2 cellular contexts compared by ENCODE assay signal in the genomic region with DNA sequence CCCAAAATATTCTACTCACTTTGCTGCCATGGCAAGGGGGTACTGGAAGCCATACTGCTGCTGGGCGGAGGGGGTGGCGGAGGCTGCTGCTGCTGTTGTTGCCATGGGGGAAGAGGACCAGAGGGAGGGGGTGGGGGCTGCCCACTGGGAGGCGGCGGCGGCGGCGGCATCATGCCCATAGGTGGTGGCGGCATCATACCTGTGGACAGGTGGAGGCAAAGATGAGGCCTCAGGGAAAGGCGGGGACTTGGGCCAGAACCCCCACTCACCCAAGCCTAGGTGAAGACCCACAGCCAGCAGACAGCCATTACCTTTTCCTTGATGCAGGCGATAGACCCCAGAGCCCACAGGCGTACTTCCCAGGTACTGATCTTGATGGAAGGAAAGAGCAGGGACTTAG.
TF ChIP-seq lines count a peak whose summit lies in the region.

No MANE protein-coding gene starts in this region.

TF ChIP-seq in HEK293, 187 proteins besides CTCF, POLR2A, EP300 and RAD21:
- no peak for TF ChIP-seq ZNF155 (tag by site-specific recombination; IDR thresholded peaks at IDR 0.05)
- 0 out of 2 replicates have a peak, but pooled peaks have one; percentile 22 for TF ChIP-seq ZFHX2 (tag by site-specific recombination; conservative IDR thresholded peaks at IDR 0.05)
- TF ChIP-seq, protein P1, sequence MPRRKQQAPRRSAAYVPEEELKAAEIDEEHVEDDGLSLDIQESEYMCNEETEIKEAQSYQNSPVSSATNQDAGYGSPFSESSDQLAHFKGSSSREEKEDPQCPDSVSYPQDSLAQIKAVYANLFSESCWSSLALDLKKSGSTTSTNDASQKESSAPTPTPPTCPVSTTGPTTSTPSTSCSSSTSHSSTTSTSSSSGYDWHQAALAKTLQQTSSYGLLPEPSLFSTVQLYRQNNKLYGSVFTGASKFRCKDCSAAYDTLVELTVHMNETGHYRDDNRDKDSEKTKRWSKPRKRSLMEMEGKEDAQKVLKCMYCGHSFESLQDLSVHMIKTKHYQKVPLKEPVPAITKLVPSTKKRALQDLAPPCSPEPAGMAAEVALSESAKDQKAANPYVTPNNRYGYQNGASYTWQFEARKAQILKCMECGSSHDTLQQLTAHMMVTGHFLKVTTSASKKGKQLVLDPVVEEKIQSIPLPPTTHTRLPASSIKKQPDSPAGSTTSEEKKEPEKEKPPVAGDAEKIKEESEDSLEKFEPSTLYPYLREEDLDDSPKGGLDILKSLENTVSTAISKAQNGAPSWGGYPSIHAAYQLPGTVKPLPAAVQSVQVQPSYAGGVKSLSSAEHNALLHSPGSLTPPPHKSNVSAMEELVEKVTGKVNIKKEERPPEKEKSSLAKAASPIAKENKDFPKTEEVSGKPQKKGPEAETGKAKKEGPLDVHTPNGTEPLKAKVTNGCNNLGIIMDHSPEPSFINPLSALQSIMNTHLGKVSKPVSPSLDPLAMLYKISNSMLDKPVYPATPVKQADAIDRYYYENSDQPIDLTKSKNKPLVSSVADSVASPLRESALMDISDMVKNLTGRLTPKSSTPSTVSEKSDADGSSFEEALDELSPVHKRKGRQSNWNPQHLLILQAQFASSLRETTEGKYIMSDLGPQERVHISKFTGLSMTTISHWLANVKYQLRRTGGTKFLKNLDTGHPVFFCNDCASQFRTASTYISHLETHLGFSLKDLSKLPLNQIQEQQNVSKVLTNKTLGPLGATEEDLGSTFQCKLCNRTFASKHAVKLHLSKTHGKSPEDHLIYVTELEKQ (tag by site-specific recombination; IDR thresholded peaks at IDR 0.05; ENCODE audit: borderline replicate concordance): no peak
- TF ChIP-seq ZNF146 (tag by site-specific recombination; IDR thresholded peaks at IDR 0.05): no peak
- TF ChIP-seq ZNF423 (tag by site-specific recombination; IDR thresholded peaks at IDR 0.05): no peak
- TF ChIP-seq, protein P2, sequence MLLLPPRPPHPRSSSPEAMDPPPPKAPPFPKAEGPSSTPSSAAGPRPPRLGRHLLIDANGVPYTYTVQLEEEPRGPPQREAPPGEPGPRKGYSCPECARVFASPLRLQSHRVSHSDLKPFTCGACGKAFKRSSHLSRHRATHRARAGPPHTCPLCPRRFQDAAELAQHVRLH (tag by site-specific recombination; IDR thresholded peaks at IDR 0.05): no peak

TF ChIP-seq in HepG2, 621 proteins besides CTCF, POLR2A, EP300 and RAD21:
- TF ChIP-seq, protein P3, sequence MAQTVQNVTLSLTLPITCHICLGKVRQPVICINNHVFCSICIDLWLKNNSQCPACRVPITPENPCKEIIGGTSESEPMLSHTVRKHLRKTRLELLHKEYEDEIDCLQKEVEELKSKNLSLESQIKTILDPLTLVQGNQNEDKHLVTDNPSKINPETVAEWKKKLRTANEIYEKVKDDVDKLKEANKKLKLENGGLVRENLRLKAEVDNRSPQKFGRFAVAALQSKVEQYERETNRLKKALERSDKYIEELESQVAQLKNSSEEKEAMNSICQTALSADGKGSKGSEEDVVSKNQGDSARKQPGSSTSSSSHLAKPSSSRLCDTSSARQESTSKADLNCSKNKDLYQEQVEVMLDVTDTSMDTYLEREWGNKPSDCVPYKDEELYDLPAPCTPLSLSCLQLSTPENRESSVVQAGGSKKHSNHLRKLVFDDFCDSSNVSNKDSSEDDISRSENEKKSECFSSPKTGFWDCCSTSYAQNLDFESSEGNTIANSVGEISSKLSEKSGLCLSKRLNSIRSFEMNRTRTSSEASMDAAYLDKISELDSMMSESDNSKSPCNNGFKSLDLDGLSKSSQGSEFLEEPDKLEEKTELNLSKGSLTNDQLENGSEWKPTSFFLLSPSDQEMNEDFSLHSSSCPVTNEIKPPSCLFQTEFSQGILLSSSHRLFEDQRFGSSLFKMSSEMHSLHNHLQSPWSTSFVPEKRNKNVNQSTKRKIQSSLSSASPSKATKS (CRISPR knock-in tag; IDR thresholded peaks at IDR 0.05): no peak
- TF ChIP-seq ZNF235 (CRISPR knock-in tag; IDR thresholded peaks at IDR 0.05; ENCODE audit: borderline replicate concordance) (no peak), ZNF878 (CRISPR knock-in tag; IDR thresholded peaks at IDR 0.05) (no peak), TEAD3 (CRISPR knock-in tag; optimal IDR thresholded peaks at IDR 0.05; ENCODE audit: borderline replicate concordance) (no peak)
- TF ChIP-seq, protein P4, sequence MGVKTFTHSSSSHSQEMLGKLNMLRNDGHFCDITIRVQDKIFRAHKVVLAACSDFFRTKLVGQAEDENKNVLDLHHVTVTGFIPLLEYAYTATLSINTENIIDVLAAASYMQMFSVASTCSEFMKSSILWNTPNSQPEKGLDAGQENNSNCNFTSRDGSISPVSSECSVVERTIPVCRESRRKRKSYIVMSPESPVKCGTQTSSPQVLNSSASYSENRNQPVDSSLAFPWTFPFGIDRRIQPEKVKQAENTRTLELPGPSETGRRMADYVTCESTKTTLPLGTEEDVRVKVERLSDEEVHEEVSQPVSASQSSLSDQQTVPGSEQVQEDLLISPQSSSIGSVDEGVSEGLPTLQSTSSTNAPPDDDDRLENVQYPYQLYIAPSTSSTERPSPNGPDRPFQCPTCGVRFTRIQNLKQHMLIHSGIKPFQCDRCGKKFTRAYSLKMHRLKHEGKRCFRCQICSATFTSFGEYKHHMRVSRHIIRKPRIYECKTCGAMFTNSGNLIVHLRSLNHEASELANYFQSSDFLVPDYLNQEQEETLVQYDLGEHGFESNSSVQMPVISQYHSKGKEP (CRISPR knock-in tag; IDR thresholded peaks at IDR 0.05): no peak
- TF ChIP-seq, protein P5, sequence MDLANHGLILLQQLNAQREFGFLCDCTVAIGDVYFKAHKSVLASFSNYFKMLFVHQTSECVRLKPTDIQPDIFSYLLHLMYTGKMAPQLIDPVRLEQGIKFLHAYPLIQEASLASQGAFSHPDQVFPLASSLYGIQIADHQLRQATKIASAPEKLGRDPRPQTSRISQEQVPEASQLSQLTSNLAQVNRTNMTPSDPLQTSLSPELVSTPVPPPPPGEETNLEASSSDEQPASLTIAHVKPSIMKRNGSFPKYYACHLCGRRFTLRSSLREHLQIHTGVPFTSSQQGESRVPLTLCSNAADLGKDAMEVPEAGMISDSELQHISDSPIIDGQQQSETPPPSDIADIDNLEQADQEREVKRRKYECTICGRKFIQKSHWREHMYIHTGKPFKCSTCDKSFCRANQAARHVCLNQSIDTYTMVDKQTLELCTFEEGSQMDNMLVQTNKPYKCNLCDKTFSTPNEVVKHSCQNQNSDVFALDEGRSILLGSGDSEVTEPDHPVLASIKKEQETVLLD (CRISPR knock-in tag; IDR thresholded peaks at IDR 0.05; ENCODE audit: low read depth): no peak
- TF ChIP-seq, protein P6, sequence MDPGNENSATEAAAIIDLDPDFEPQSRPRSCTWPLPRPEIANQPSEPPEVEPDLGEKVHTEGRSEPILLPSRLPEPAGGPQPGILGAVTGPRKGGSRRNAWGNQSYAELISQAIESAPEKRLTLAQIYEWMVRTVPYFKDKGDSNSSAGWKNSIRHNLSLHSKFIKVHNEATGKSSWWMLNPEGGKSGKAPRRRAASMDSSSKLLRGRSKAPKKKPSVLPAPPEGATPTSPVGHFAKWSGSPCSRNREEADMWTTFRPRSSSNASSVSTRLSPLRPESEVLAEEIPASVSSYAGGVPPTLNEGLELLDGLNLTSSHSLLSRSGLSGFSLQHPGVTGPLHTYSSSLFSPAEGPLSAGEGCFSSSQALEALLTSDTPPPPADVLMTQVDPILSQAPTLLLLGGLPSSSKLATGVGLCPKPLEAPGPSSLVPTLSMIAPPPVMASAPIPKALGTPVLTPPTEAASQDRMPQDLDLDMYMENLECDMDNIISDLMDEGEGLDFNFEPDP (CRISPR knock-in tag; conservative IDR thresholded peaks at IDR 0.05): no peak
- TF ChIP-seq, protein P7, sequence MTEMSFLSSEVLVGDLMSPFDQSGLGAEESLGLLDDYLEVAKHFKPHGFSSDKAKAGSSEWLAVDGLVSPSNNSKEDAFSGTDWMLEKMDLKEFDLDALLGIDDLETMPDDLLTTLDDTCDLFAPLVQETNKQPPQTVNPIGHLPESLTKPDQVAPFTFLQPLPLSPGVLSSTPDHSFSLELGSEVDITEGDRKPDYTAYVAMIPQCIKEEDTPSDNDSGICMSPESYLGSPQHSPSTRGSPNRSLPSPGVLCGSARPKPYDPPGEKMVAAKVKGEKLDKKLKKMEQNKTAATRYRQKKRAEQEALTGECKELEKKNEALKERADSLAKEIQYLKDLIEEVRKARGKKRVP (CRISPR knock-in tag; IDR thresholded peaks at IDR 0.05): no peak
